Comparison of ENCODE assay signal across 21 cellular contexts in genomic region chr1:227890451-227891222, GRCh38. TPM values are rescaled to one million over a fixed set of nuclear protein-coding genes. Genes with fewer than 3 reads are reported as not detected.
DNase-seq lines count a peak whose midpoint lies in the region; ATAC-seq, FAIRE-seq and TF ChIP-seq lines count a peak whose summit lies in the region.
"Had no signal": no experiment of that assay in that cellular context is flagged by ENCODE, and none has a peak within 500 bp of the region (broad histone marks: within the 10 kb centered on the region; RNA-seq: fewer than 3 reads in every experiment).

No MANE protein-coding gene starts in this region.

- POLR2A ChIA-PET in naive thymus-derived CD4-positive, alpha-beta T cell (lab: Charles Lee) = no interaction called here
- POLR2A ChIA-PET in HepG2 (lab: Yijun Ruan, JAX) = no interaction called here

- no peak overlapping the region for H3K4me3 Mint-ChIP-seq in activated T-helper 2 cell treated with anti-CD3 and anti-CD28 coated beads, Interferon-gamma antibody, Interleukin-2, Interleukin-4, amounts not matched to agents 10 μg/mL and 5 μg/mL and 100 μg/mL, durations not matched to agents 14 hours and 24 hours and 36 hours (ENCODE audit: low read depth)
- H3K4me3 Mint-ChIP-seq in naive thymus-derived CD4-positive, alpha-beta T cell = no peak overlapping the region
- H3K4me3 Mint-ChIP-seq: memory B cell; neural crest cell; T-helper 2 cell treated with Interferon-gamma antibody and Interleukin-4, amounts not matched to agents 5 μg/mL and 100 μg/mL, for 36 hours had no signal

- DNase-seq in right atrium auricular region (ENCODE audit: low spot score) (peak; percentile 55), left ventricle myocardium inferior (no peak), ureter (ENCODE audit: low spot score) (peak; percentile 30), epidermal melanocyte (ENCODE audit: insufficient read length, low spot score) (no peak), HepG2 (ENCODE audit: low spot score) (no peak)
- DNase-seq in activated T-helper 2 cell treated with anti-CD3 and anti-CD28 coated beads, Interferon-gamma antibody, Interleukin-2, Interleukin-4, amounts not matched to agents 10 μg/mL and 5 μg/mL and 100 μg/mL, durations not matched to agents 14 hours and 24 hours and 36 hours (ENCODE audit: low spot score) = peak; percentile 7
- DNase-seq in naive thymus-derived CD4-positive, alpha-beta T cell = peak in 2 of 9 donors; percentile 1 to 14
- DNase-seq in activated CD4-positive, alpha-beta T cell treated with anti-CD3 and anti-CD28 coated beads, Interleukin-2, amount 50 U/mL, for 48 hours = no peak
- DNase-seq: activated CD4-positive, alpha-beta T cell treated with anti-CD3 and anti-CD28 coated beads for 4 hours; activated naive CD4-positive, alpha-beta T cell; brain microvascular endothelial cell; dermis blood vessel endothelial cell; MM.1S; NCI-H2029; NCI-H510A; SHP77 treated with DMSO at 0.1 percent for 48 hours; stimulated activated CD4-positive, alpha-beta T cell treated with anti-CD3 and anti-CD28 coated beads, Interleukin-2, amount 100 ng/mL, for 48 hours; thyroid gland had no signal

- peaks cover 2% of the 10 kb centered on the region for H3K4me1 Mint-ChIP-seq in activated T-helper 2 cell treated with anti-CD3 and anti-CD28 coated beads, Interferon-gamma antibody, Interleukin-2, Interleukin-4, amounts not matched to agents 10 μg/mL and 5 μg/mL and 100 μg/mL, durations not matched to agents 14 hours and 24 hours and 36 hours (ENCODE audit: low read depth)
- H3K4me1 Mint-ChIP-seq in naive thymus-derived CD4-positive, alpha-beta T cell = peaks cover 4 to 35% (median 17%) of the 10 kb centered on the region in 7 donors

- TF ChIP-seq CTCF in right atrium auricular region (IDR thresholded peaks at IDR 0.05) (no peak), left ventricle myocardium inferior (IDR thresholded peaks at IDR 0.05; ENCODE audit: borderline replicate concordance) (no peak), HepG2 (CRISPR knock-in tag; IDR thresholded peaks at IDR 0.05) (no peak)

- TF ChIP-seq RAD21 in HepG2 (CRISPR knock-in tag; IDR thresholded peaks at IDR 0.05) = no peak

- H3K4me1 ChIP-seq in right atrium auricular region = peaks cover 0 to 20% of the 10 kb centered on the region in 2 donors
- peaks cover 26% of the 10 kb centered on the region for H3K4me1 ChIP-seq in left ventricle myocardium inferior
- peaks cover 13 to 27% of the 10 kb centered on the region in 2 donors for H3K4me1 ChIP-seq in naive thymus-derived CD4-positive, alpha-beta T cell (ENCODE audit: control insufficient read depth in 2 of 2, insufficient read depth in 2 of 2, low read length in 2 of 2)
- peaks cover 7% of the 10 kb centered on the region for H3K4me1 ChIP-seq in HepG2 (ENCODE audit: insufficient read depth, low read length)

- TF ChIP-seq POLR2A in HepG2 (IDR thresholded peaks at IDR 0.05; ENCODE audit: insufficient read depth in 1 of 2, low read depth in 2 of 2, low read length in 2 of 2) = no peak

- H3K4me2 ChIP-seq in HepG2 (ENCODE audit: low read depth, low read length) = no peak overlapping the region

- no peak for FAIRE-seq in HepG2 (lab: Jason Lieb, UNC)

- BruUV-seq in HepG2 (replicated peaks; lab: Mats Ljungman, UMichigan) = no TSS peak

- H4K20me1 ChIP-seq in HepG2 (ENCODE audit: insufficient read depth, low read length) = no peaks in the 10 kb centered on the region

- no peaks in the 10 kb centered on the region for H3K36me3 Mint-ChIP-seq in activated T-helper 2 cell treated with anti-CD3 and anti-CD28 coated beads, Interferon-gamma antibody, Interleukin-2, Interleukin-4, amounts not matched to agents 10 μg/mL and 5 μg/mL and 100 μg/mL, durations not matched to agents 14 hours and 24 hours and 36 hours (ENCODE audit: low read depth)
- H3K36me3 Mint-ChIP-seq in naive thymus-derived CD4-positive, alpha-beta T cell = no peaks in the 10 kb centered on the region
- H3K36me3 Mint-ChIP-seq: memory B cell had no signal

- 28% methylated on average over 4 of the region's 13 CpGs for WGBS in HepG2 (ENCODE audit: low lambda C conversion rate)

- no peak overlapping the region for H3K9ac ChIP-seq in HepG2 (ENCODE audit: insufficient read depth, low read depth, low read length)

- H3K36me3 ChIP-seq in right atrium auricular region (no peaks in the 10 kb centered on the region), left ventricle myocardium inferior (no peaks in the 10 kb centered on the region), HepG2 (replicated peaks in 1 of 2; ENCODE audit: control insufficient read depth in 1 of 2, insufficient read depth in 2 of 2, low read length in 2 of 2) (no peaks in the 10 kb centered on the region)
- no peaks in the 10 kb centered on the region for H3K36me3 ChIP-seq in naive thymus-derived CD4-positive, alpha-beta T cell (ENCODE audit: control insufficient read depth in 2 of 3, insufficient read depth in 3 of 3, low read length in 3 of 3)
- H3K36me3 ChIP-seq: brain microvascular endothelial cell, thyroid gland had no signal

- in situ Hi-C loops in HepG2 (cut with HindIII; ENCODE audit: extremely low pct_ligation_motif_present, low pct_unique_long_range_greater_than_20kb) = no loop called here

- H2AFZ ChIP-seq in HepG2 (ENCODE audit: low read length) = no peak overlapping the region

- ATAC-seq in naive thymus-derived CD4-positive, alpha-beta T cell = no peak
- ATAC-seq in HepG2 = no peak

- no peaks in the 10 kb centered on the region for H3K79me2 ChIP-seq in HepG2 (ENCODE audit: insufficient read depth, low read length)

- H3K4me3 ChIP-seq in right atrium auricular region = no peak overlapping the region
- no peak overlapping the region for H3K4me3 ChIP-seq in left ventricle myocardium inferior
- no peak overlapping the region for H3K4me3 ChIP-seq in naive thymus-derived CD4-positive, alpha-beta T cell (ENCODE audit: low read length)
- H3K4me3 ChIP-seq in HepG2 (replicated peaks in 1 of 3; ENCODE audit: insufficient read depth in 1 of 3, low read depth in 2 of 3, low read length in 3 of 3) = no peak overlapping the region
- H3K4me3 ChIP-seq: thyroid gland had no signal

- H3K9me3 Mint-ChIP-seq in activated T-helper 2 cell treated with anti-CD3 and anti-CD28 coated beads, Interferon-gamma antibody, Interleukin-2, Interleukin-4, amounts not matched to agents 10 μg/mL and 5 μg/mL and 100 μg/mL, durations not matched to agents 14 hours and 24 hours and 36 hours = no peaks in the 10 kb centered on the region
- peaks cover 0 to 3% (median 0%) of the 10 kb centered on the region in 11 donors for H3K9me3 Mint-ChIP-seq in naive thymus-derived CD4-positive, alpha-beta T cell
- H3K9me3 Mint-ChIP-seq: memory B cell; neural crest cell; T-helper 2 cell treated with Interferon-gamma antibody and Interleukin-4, amounts not matched to agents 5 μg/mL and 100 μg/mL, for 36 hours had no signal

- H3K9me3 ChIP-seq in right atrium auricular region = no peaks in the 10 kb centered on the region
- H3K9me3 ChIP-seq in left ventricle myocardium inferior (replicated peaks) = no peaks in the 10 kb centered on the region
- no peaks in the 10 kb centered on the region for H3K9me3 ChIP-seq in naive thymus-derived CD4-positive, alpha-beta T cell (ENCODE audit: control insufficient read depth in 2 of 3, low read length in 3 of 3)
- no peaks in the 10 kb centered on the region for H3K9me3 ChIP-seq in HepG2 (ENCODE audit: low read length)
- H3K9me3 ChIP-seq: thyroid gland had no signal

- H3K27ac ChIP-seq in right atrium auricular region (no peak overlapping the region), left ventricle myocardium inferior (replicated peaks) (no peak overlapping the region), HepG2 (ENCODE audit: extremely low read length, insufficient read depth, low read length) (no peak overlapping the region)
- H3K27ac ChIP-seq in naive thymus-derived CD4-positive, alpha-beta T cell (ENCODE audit: low read depth, low read length) = no peak overlapping the region
- H3K27ac ChIP-seq: brain microvascular endothelial cell, thyroid gland had no signal

- no peaks in the 10 kb centered on the region for H3K27me3 Mint-ChIP-seq in activated T-helper 2 cell treated with anti-CD3 and anti-CD28 coated beads, Interferon-gamma antibody, Interleukin-2, Interleukin-4, amounts not matched to agents 10 μg/mL and 5 μg/mL and 100 μg/mL, durations not matched to agents 14 hours and 24 hours and 36 hours (ENCODE audit: low read depth)
- H3K27me3 Mint-ChIP-seq in naive thymus-derived CD4-positive, alpha-beta T cell = peaks cover 0 to 2% (median 0%) of the 10 kb centered on the region in 5 donors

- H3K27me3 ChIP-seq in right atrium auricular region (no peaks in the 10 kb centered on the region), left ventricle myocardium inferior (ENCODE audit: low read depth) (peaks cover 13% of the 10 kb centered on the region), HepG2 (ENCODE audit: control insufficient read depth in 1 of 2, insufficient read depth in 2 of 2, low read length in 2 of 2) (peaks cover 6 to 43% of the 10 kb centered on the region in 2 experiments)
- H3K27me3 ChIP-seq in naive thymus-derived CD4-positive, alpha-beta T cell (ENCODE audit: control insufficient read depth in 2 of 2, insufficient read depth in 2 of 2, low read length in 2 of 2) = no peaks in the 10 kb centered on the region
- H3K27me3 ChIP-seq: brain microvascular endothelial cell, thyroid gland had no signal

- H3K27ac Mint-ChIP-seq in activated T-helper 2 cell treated with anti-CD3 and anti-CD28 coated beads, Interferon-gamma antibody, Interleukin-2, Interleukin-4, amounts not matched to agents 10 μg/mL and 5 μg/mL and 100 μg/mL, durations not matched to agents 14 hours and 24 hours and 36 hours = no peak overlapping the region
- peak overlapping the region in 6 of 9 donors; percentile 45 to 82 (median 74) for H3K27ac Mint-ChIP-seq in naive thymus-derived CD4-positive, alpha-beta T cell
- H3K27ac Mint-ChIP-seq: memory B cell; T-helper 2 cell treated with Interferon-gamma antibody and Interleukin-4, amounts not matched to agents 5 μg/mL and 100 μg/mL, for 36 hours had no signal

- CTCF ChIA-PET in naive thymus-derived CD4-positive, alpha-beta T cell (lab: Charles Lee) = no interaction called here
- CTCF ChIA-PET in HepG2 (lab: Yijun Ruan, JAX; ENCODE audit: low intra/inter-chr PET ratio, low total read pairs) = no interaction called here

- TF ChIP-seq EP300 in HepG2 (IDR thresholded peaks at IDR 0.05; ENCODE audit: low read depth in 2 of 2, low read length in 2 of 2) (no peak), HepG2 (CRISPR knock-in tag; IDR thresholded peaks at IDR 0.05; ENCODE audit: borderline replicate concordance) (no peak)

- intact Hi-C loops in left ventricle myocardium inferior (cut with micrococcal nuclease) (no loop called here), HepG2 (cut with micrococcal nuclease; ENCODE audit: unreplicated experiment) (no loop called here)
- intact Hi-C loops in activated T-helper 2 cell treated with anti-CD3 and anti-CD28 coated beads, Interferon-gamma antibody, Interleukin-2, Interleukin-4, amounts not matched to agents 10 μg/mL and 5 μg/mL and 100 μg/mL, durations not matched to agents 14 hours and 24 hours and 36 hours (cut with micrococcal nuclease) = no loop called here
- intact Hi-C loops in naive thymus-derived CD4-positive, alpha-beta T cell (cut with micrococcal nuclease) = no loop called here

RNA-seq across cellular contexts. Expression of gene WNT9A, which starts 57.1 kb away (rescaled TPM):
- total RNA-seq in right atrium auricular region = 1 to 10 TPM in 1 of 2 donors, under 1 TPM in 1; 0.78 to 2.2 TPM
- total RNA-seq in left ventricle myocardium inferior = 4.8 TPM
- 0.05 TPM in 1 of 2 replicates, not detected in the other for total RNA-seq in activated T-helper 2 cell treated with anti-CD3 and anti-CD28 coated beads, Interferon-gamma antibody, Interleukin-2, Interleukin-4, amounts not matched to agents 10 μg/mL and 5 μg/mL and 100 μg/mL, durations not matched to agents 14 hours and 24 hours and 36 hours
- under 1 TPM in 1 of 5 experiments, not detected in 4; 0.29 TPM for total RNA-seq in naive thymus-derived CD4-positive, alpha-beta T cell
- polyA plus RNA-seq in naive thymus-derived CD4-positive, alpha-beta T cell = not detected
- total RNA-seq in ureter = 2.7 TPM
- total RNA-seq in HepG2 (2016; rRNA removed; fragmentation: Illumina TruSeq; extraction: Trizol) = 0.04 TPM in 2 replicates
- total RNA-seq in HepG2 (2016; cell fraction: cytosol; rRNA removed; fragmentation: Illumina TruSeq; extraction: Trizol; ENCODE audit: low read depth) = not detected in 2 replicates
- 0.04 TPM in 1 of 2 replicates, not detected in the other for total RNA-seq in HepG2 (2016; cell fraction: insoluble cytoplasmic fraction; rRNA removed; fragmentation: Illumina TruSeq; extraction: Trizol)
- not detected in 2 replicates for total RNA-seq in HepG2 (2016; cell fraction: membrane; rRNA removed; fragmentation: Illumina TruSeq; extraction: Trizol)
- not detected in 2 replicates for total RNA-seq in HepG2 (2016; cell fraction: nucleus; rRNA removed; fragmentation: Illumina TruSeq; extraction: Trizol)
- not detected in 2 replicates for polyA plus RNA-seq in HepG2 (2011; rRNA removed)
- polyA plus RNA-seq in HepG2 (2011; cell fraction: cytosol; rRNA removed) = 0.04 TPM in 1 of 2 replicates, not detected in the other
- 0.06 and 0.07 TPM in 2 replicates for polyA plus RNA-seq in HepG2 (2011; cell fraction: nucleus; rRNA removed)
- polyA plus RNA-seq in HepG2 (2012) = 0.04 TPM in 1 of 2 replicates, not detected in the other
- not detected in 2 replicates for polyA plus RNA-seq in HepG2 (2016; cell fraction: cytosol; fragmentation: Illumina TruSeq; extraction: Trizol; ENCODE audit: low read depth)
- polyA plus RNA-seq in HepG2 (2016; cell fraction: insoluble cytoplasmic fraction; fragmentation: Illumina TruSeq; extraction: Trizol; ENCODE audit: low read depth) = not detected in 2 replicates
- not detected in 2 replicates for polyA plus RNA-seq in HepG2 (2016; cell fraction: membrane; fragmentation: Illumina TruSeq; extraction: Trizol; ENCODE audit: low read depth)
- polyA plus RNA-seq in HepG2 (2016; cell fraction: nucleus; fragmentation: Illumina TruSeq; extraction: Trizol; ENCODE audit: insufficient read depth, low read depth) = not detected in 2 replicates
- 0.04 and 2.6 TPM in 2 replicates for polyA minus RNA-seq in HepG2 (2011; rRNA and poly(A)+ RNA removed; ENCODE audit: low replicate concordance)
- not detected in 2 replicates for polyA minus RNA-seq in HepG2 (2011; cell fraction: cytosol; rRNA and poly(A)+ RNA removed)
- polyA minus RNA-seq in HepG2 (2011; cell fraction: nucleus; rRNA and poly(A)+ RNA removed) = not detected in 2 replicates

Comparison
In these comparisons a context has a peak if more than half of its experiments do, and no peak if none do; other contexts are left out.
1. DNase-seq: peak in right atrium auricular region (single experiment), activated T-helper 2 cell treated with anti-CD3 and anti-CD28 coated beads, Interferon-gamma antibody, Interleukin-2, Interleukin-4, amounts not matched to agents 10 μg/mL and 5 μg/mL and 100 μg/mL, durations not matched to agents 14 hours and 24 hours and 36 hours (single experiment) and ureter (single experiment); none in left ventricle myocardium inferior (single experiment), epidermal melanocyte (single experiment), HepG2 (single experiment) and activated CD4-positive, alpha-beta T cell treated with anti-CD3 and anti-CD28 coated beads, Interleukin-2, amount 50 U/mL, for 48 hours (0 of 2).